In genomic region chr11:85947431-85948272, GRCh38 we compare ENCODE assay signal across 8 cellular contexts.
DNase-seq lines count a peak whose midpoint lies in the region; ATAC-seq and TF ChIP-seq lines count a peak whose summit lies in the region.

No MANE protein-coding gene starts in this region.

- H3K4me3 ChIP-seq in HL-60 (replicated peaks; ENCODE audit: insufficient read depth, low read length) (no peak overlapping the region), ascending aorta (no peak overlapping the region)

- no peak for TF ChIP-seq CTCF in HL-60 (IDR thresholded peaks at IDR 0.05; ENCODE audit: insufficient read depth, low read length)
- TF ChIP-seq CTCF in ascending aorta (IDR thresholded peaks at IDR 0.05), result no peak

- peak; percentile 26 to 31 for DNase-seq in HL-60 (ENCODE audit: low read depth in 1 of 2, low spot score in 1 of 2)
- DNase-seq in ascending aorta (ENCODE audit: low spot score in 2 of 2), result peak in 1 of 2 donors; percentile 76
- DNase-seq in NCI-H128 (lab: John Stamatoyannopoulos, UW; ENCODE audit: unreplicated experiment), result no peak
- no peak for DNase-seq in ureter (ENCODE audit: low spot score)
- no peak for DNase-seq in D341Med (ENCODE audit: low spot score)

- no peaks in the 10 kb centered on the region for H3K36me3 ChIP-seq in ascending aorta

- ATAC-seq in GM18870 (IDR thresholded peaks at IDR 0.05; ENCODE audit: unreplicated experiment), result peak; percentile 35

- peaks cover 0 to 6% of the 10 kb centered on the region in 2 donors for H3K9me3 ChIP-seq in ascending aorta

- H3K27ac ChIP-seq in HL-60 (replicated peaks) (no peak overlapping the region), ascending aorta (peak overlapping the region; percentile 48 to 73), layer of hippocampus (ENCODE audit: low read depth, low read length) (peak overlapping the region; percentile 63), temporal lobe (ENCODE audit: low read depth, low read length) (peak overlapping the region; percentile 75)

- intact Hi-C loops in ascending aorta (cut with DNase I), result loop anchor here (2.0 kb wide), 1 partner anchor 121 kb away; the partner anchor contains the start of gene PICALM

- H3K27me3 ChIP-seq in HL-60 (ENCODE audit: insufficient read depth, poor library complexity, severe bottlenecking), result no peaks in the 10 kb centered on the region
- H3K27me3 ChIP-seq in ascending aorta, result no peaks in the 10 kb centered on the region
- no peaks in the 10 kb centered on the region for H3K27me3 ChIP-seq in layer of hippocampus (ENCODE audit: control insufficient read depth, insufficient read depth, low read length)

- H3K4me1 ChIP-seq in ascending aorta, result peaks cover 0 to 21% of the 10 kb centered on the region in 2 donors

Comparison
In these comparisons a context has a peak if more than half of its experiments do, and no peak if none do; other contexts are left out.
1. DNase-seq: peak in HL-60 (2 of 2); none in NCI-H128 (single experiment), ureter (single experiment) and D341Med (single experiment).